ENCODE assay signal across 8 cellular contexts in the genomic region with DNA sequence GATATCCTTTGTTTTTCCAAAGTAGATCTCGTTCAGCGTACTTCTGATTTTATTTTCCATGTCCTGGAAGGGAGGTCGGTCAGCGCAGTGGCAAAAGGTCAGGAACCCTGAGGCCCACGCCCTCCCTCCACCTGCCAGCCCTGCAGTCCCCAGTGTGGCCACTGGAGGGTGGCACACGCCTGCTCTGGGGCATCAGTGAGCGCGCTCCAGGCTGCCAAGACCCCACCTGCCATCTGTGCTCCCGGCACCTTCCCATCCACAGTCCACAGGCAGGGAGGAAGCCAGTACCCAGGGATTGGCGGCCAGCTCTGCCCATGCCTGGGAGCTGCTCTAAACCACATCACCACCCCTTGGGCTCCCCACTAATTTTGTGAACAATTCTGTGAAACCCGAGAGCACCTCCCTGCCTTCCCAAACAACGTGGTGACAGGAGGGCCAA. TPM values are rescaled to one million over a fixed set of nuclear protein-coding genes. Genes with fewer than 3 reads are reported as not detected.
DNase-seq lines count a peak whose midpoint lies in the region; ATAC-seq, FAIRE-seq and TF ChIP-seq lines count a peak whose summit lies in the region.

No MANE protein-coding gene starts in this region.

- H3K4me1 Mint-ChIP-seq in activated T-cell treated with anti-CD3 and anti-CD28 coated beads, Interleukin-2, amount 50 U/mL, for 72 hours (ENCODE audit: low read depth) = peaks cover 9% of the 10 kb centered on the region

- H3K27ac Mint-ChIP-seq in activated T-cell treated with anti-CD3 and anti-CD28 coated beads, Interleukin-2, amount 50 U/mL, for 72 hours = no peak overlapping the region

- H3K4me3 ChIP-seq in fibroblast of pulmonary artery (replicated peaks; ENCODE audit: low read depth, low read length) = no peak overlapping the region

- in situ Hi-C loops in ACHN (cut with HindIII; ENCODE audit: low pct_ligation_motif_present, low pct_unique_long_range_greater_than_20kb, low sequenced_read_pairs) = no loop called here

- DNase-seq in ACHN (peak; percentile 48), GM12891 (ENCODE audit: insufficient read length, low spot score) (peak; percentile 65), NCI-H82 treated with DMSO at 0.1 percent for 48 hours (lab: John Stamatoyannopoulos, UW; ENCODE audit: unreplicated experiment) (peak; percentile 21), fibroblast of pulmonary artery (ENCODE audit: low read depth) (peak; percentile 45), omental fat pad (ENCODE audit: low spot score) (no peak)
- DNase-seq in activated T-cell treated with anti-CD3 and anti-CD28 coated beads, Interleukin-2, amount 50 U/mL, for 72 hours = peak; percentile 49 to 68

- no peaks in the 10 kb centered on the region for H3K9me3 Mint-ChIP-seq in activated T-cell treated with anti-CD3 and anti-CD28 coated beads, Interleukin-2, amount 50 U/mL, for 72 hours

- no peak overlapping the region for H3K4me3 Mint-ChIP-seq in activated T-cell treated with anti-CD3 and anti-CD28 coated beads, Interleukin-2, amount 50 U/mL, for 72 hours

- H3K36me3 Mint-ChIP-seq in activated T-cell treated with anti-CD3 and anti-CD28 coated beads, Interleukin-2, amount 50 U/mL, for 72 hours (ENCODE audit: insufficient read depth in 2 of 2) = peaks cover 2 to 3% of the 10 kb centered on the region in 2 donors

- TF ChIP-seq CTCF in fibroblast of pulmonary artery (IDR thresholded peaks at IDR 0.05; ENCODE audit: low read length, missing control alignments) (peak; percentile 78), omental fat pad (IDR thresholded peaks at IDR 0.05) (peak in 1 of 3 donors; percentile 18)

- ATAC-seq in activated T-cell treated with anti-CD3 and anti-CD28 coated beads, Interleukin-2, amount 50 U/mL, for 72 hours (replicated peaks in 1 of 2) = peak; percentile 55 to 61
- ATAC-seq in omental fat pad (ENCODE audit: low FRiP score) (peak; percentile 24), GM21381 (IDR thresholded peaks at IDR 0.05; ENCODE audit: unreplicated experiment) (no peak), GM18907 (IDR thresholded peaks at IDR 0.05; ENCODE audit: unreplicated experiment) (no peak)

- FAIRE-seq in GM12891 (lab: Jason Lieb, UNC) = peak; percentile 82

- no peak for TF ChIP-seq POLR2A in GM12891 (IDR thresholded peaks at IDR 0.05; ENCODE audit: low read depth, low read length)

- H3K27me3 Mint-ChIP-seq in activated T-cell treated with anti-CD3 and anti-CD28 coated beads, Interleukin-2, amount 50 U/mL, for 72 hours (ENCODE audit: low read depth) = no peaks in the 10 kb centered on the region

TF ChIP-seq in GM12891, 5 proteins besides CTCF, POLR2A, EP300 and RAD21:
- TF ChIP-seq TAF1 (IDR thresholded peaks at IDR 0.05; ENCODE audit: low read depth, low read length) (no peak), POU2F2 (IDR thresholded peaks at IDR 0.05; ENCODE audit: low read depth, low read length) (no peak), POLR2AphosphoS5 (IDR thresholded peaks at IDR 0.05; ENCODE audit: low read depth, low read length) (no peak), SPI1 (IDR thresholded peaks at IDR 0.05; ENCODE audit: low read depth, low read length) (no peak), PAX5 (IDR thresholded peaks at IDR 0.05; ENCODE audit: insufficient read depth, low read length, severe bottlenecking) (no peak)
TF ChIP-seq in GM12891: peak in this region for 0.

RNA-seq across cellular contexts. Expression of gene SLC66A1, which starts 32.3 kb away (rescaled TPM):
- polyA plus RNA-seq in GM12891 (2012; ENCODE audit: low read depth, missing spikeins) = 6.2 TPM
- 10 to 100 TPM in 1 of 2 donors, 1 to 10 TPM in 1; 9.5 to 10.5 TPM for total RNA-seq in activated T-cell treated with anti-CD3 and anti-CD28 coated beads, Interleukin-2, amount 50 U/mL, for 72 hours
- total RNA-seq in omental fat pad = 10 to 100 TPM in 3 of 4 donors, 1 to 10 TPM in 1; 9.6 to 21.1 (median 13.6) TPM

RNA-seq across cellular contexts. Expression of gene AKR7A2, which starts 32.4 kb away (rescaled TPM):
- polyA plus RNA-seq in GM12891 (2012; ENCODE audit: low read depth, missing spikeins) = 37.0 TPM
- 10 to 100 TPM; 31.8 to 41.7 TPM for total RNA-seq in activated T-cell treated with anti-CD3 and anti-CD28 coated beads, Interleukin-2, amount 50 U/mL, for 72 hours
- 10 to 100 TPM; 51.6 to 73.6 (median 59.0) TPM for total RNA-seq in omental fat pad

RNA-seq across cellular contexts. Expression of gene AKR7A3, which starts 55.8 kb away (rescaled TPM):
- polyA plus RNA-seq in GM12891 (2012; ENCODE audit: low read depth, missing spikeins) = 0.17 TPM
- under 1 TPM; 0.35 to 0.46 TPM for total RNA-seq in activated T-cell treated with anti-CD3 and anti-CD28 coated beads, Interleukin-2, amount 50 U/mL, for 72 hours
- 1 to 10 TPM in 2 of 4 donors, under 1 TPM in 2; 0.37 to 1.7 (median 0.88) TPM for total RNA-seq in omental fat pad

Comparison
In these comparisons a context has a peak if more than half of its experiments do, and no peak if none do; other contexts are left out.
1. ATAC-seq: peak in activated T-cell treated with anti-CD3 and anti-CD28 coated beads, Interleukin-2, amount 50 U/mL, for 72 hours (2 of 2) and omental fat pad (single experiment); none in GM21381 (single experiment) and GM18907 (single experiment).